In genomic region chr5:159801303-159801702, GRCh38 we compare ENCODE assay signal across 24 cellular contexts.
"Had no signal": no experiment of that assay in that cellular context is flagged by ENCODE, and none has a peak within 500 bp of the region (broad histone marks: within the 10 kb centered on the region; RNA-seq: fewer than 3 reads in every experiment).

No MANE protein-coding gene starts in this region.

- H3K4me3 ChIP-seq: lower lobe of right lung, mucosa of descending colon, right lobe of liver, thoracic aorta, transverse colon, upper lobe of right lung, uterus had no signal

- DNase-seq: cortex of kidney; effector memory CD8-positive, alpha-beta T cell; erythroblast; hypothalamus; immature natural killer cell; islet precursor cell; kidney glomerular epithelial cell; left colon; left ventricle myocardium superior; lower lobe of right lung; mucosa of descending colon; naive B cell; right lobe of liver; small intestine; stimulated activated CD4-positive, alpha-beta T cell treated with anti-CD3 and anti-CD28 coated beads, Interleukin-15, amount 100 ng/mL, for 24 hours; stimulated activated CD4-positive, alpha-beta T cell treated with anti-CD3 and anti-CD28 coated beads, Interleukin-2, amount 100 ng/mL, for 48 hours; stimulated activated naive B cell treated with anti-CD40 and anti-IgM and Interleukin-4, amounts not matched to agents 10 μg/mL and 1 μg/mL and 100 μg/mL, for 72 hours; transverse colon; upper lobe of right lung; uterus had no signal

- H3K27ac ChIP-seq: lower lobe of right lung, neutrophil, parathyroid adenoma, right lobe of liver, thoracic aorta, transverse colon, upper lobe of right lung, uterus had no signal

- H3K27me3 ChIP-seq: neutrophil, right lobe of liver, transverse colon, upper lobe of right lung, uterus had no signal

- H3K79me2 ChIP-seq: parathyroid adenoma had no signal

- H2AFZ ChIP-seq: parathyroid adenoma had no signal

- H3K36me3 ChIP-seq: lower lobe of right lung, neutrophil, right lobe of liver, thoracic aorta, transverse colon, upper lobe of right lung, uterus had no signal

- H3K9ac ChIP-seq: parathyroid adenoma had no signal

- ATAC-seq: effector memory CD8-positive, alpha-beta T cell; left colon; left ventricle myocardium superior; lower lobe of right lung; mucosa of descending colon; natural killer cell treated with Interleukin-12 subunit alpha and Interleukin-12 subunit beta and Interleukin-15 and Interleukin-18, amount 100 ng/mL, for 72 hours; right lobe of liver; stimulated activated naive B cell treated with anti-CD40 and anti-IgM and Interleukin-4, amounts not matched to agents 10 μg/mL and 1 μg/mL and 100 μg/mL, for 72 hours; upper lobe of right lung had no signal

- H3K4me1 ChIP-seq: lower lobe of right lung, parathyroid adenoma, right lobe of liver, transverse colon, upper lobe of right lung, uterus had no signal

- H3K9me3 ChIP-seq: lower lobe of right lung, mucosa of descending colon, neutrophil, right lobe of liver, thoracic aorta, transverse colon, upper lobe of right lung, uterus had no signal
